Comparison of ENCODE assay signal across 21 cellular contexts in genomic region chr14:43169722-43170121, GRCh38.
A peak's percentile ranks its signal among the peaks of the same experiment; 100 is the strongest.
DNase-seq lines count a peak whose midpoint lies in the region; ATAC-seq lines count a peak whose summit lies in the region.
"Had no signal": no experiment of that assay in that cellular context is flagged by ENCODE, and none has a peak within 500 bp of the region (broad histone marks: within the 10 kb centered on the region; RNA-seq: fewer than 3 reads in every experiment).

No MANE protein-coding gene starts in this region.

- peak overlapping the region; percentile 90 for H2AFZ ChIP-seq in Karpas-422 (ENCODE audit: low read length)
- H2AFZ ChIP-seq: GM23248 had no signal

- no peaks in the 10 kb centered on the region for H3K9me2 ChIP-seq in Karpas-422 (replicated peaks; ENCODE audit: insufficient read depth, low read length)

- H3K9me3 ChIP-seq in Karpas-422 (ENCODE audit: low read length): peaks cover 13% of the 10 kb centered on the region; the same call in 1 of the 2 replicates

- no peak overlapping the region for H3K4me3 ChIP-seq in Karpas-422 (ENCODE audit: low read length)
- H3K4me3 ChIP-seq: GM23248 had no signal

- H3K27me3 ChIP-seq in Karpas-422 (ENCODE audit: low read length): no peaks in the 10 kb centered on the region

- H3K79me2 ChIP-seq in Karpas-422 (ENCODE audit: low read length): no peaks in the 10 kb centered on the region

- H3K4me1 ChIP-seq in Karpas-422 (ENCODE audit: low read length): no peaks in the 10 kb centered on the region

- H3K36me3 ChIP-seq in Karpas-422 (ENCODE audit: insufficient read depth, low read length): 0 out of 2 replicates have a peak, but pooled peaks cover 4% of the 10 kb centered on the region

- H3K27ac ChIP-seq in Karpas-422 (ENCODE audit: low read length): no peak overlapping the region
- H3K27ac ChIP-seq: C4-2B, GM23248 had no signal

- no peak for DNase-seq in Karpas-422
- no peak for DNase-seq in NCI-H2227 (lab: John Stamatoyannopoulos, UW; ENCODE audit: unreplicated experiment)
- DNase-seq: Calu3; CD8-positive, alpha-beta memory T cell; DMS153; GM23248; H9; Kasumi-1; NCI-H1694; NCI-H2081; NCI-H2171 treated with DMSO at 0.1 percent for 48 hours; NCI-H446; NCI-H526 had no signal

- no peak overlapping the region for H3K4me2 ChIP-seq in Karpas-422 (ENCODE audit: low read depth, low read length, poor library complexity, severe bottlenecking)

- no peaks in the 10 kb centered on the region for H4K20me1 ChIP-seq in Karpas-422 (ENCODE audit: insufficient read depth, low read depth, low read length)

- ATAC-seq in GM18508 (IDR thresholded peaks at IDR 0.05; ENCODE audit: insufficient read depth, unreplicated experiment) (peak; percentile 38), GM21526 (IDR thresholded peaks at IDR 0.05; ENCODE audit: low FRiP score, unreplicated experiment) (peak; percentile 89), HG02870 (IDR thresholded peaks at IDR 0.05; ENCODE audit: unreplicated experiment) (peak; percentile 63), HG03097 (IDR thresholded peaks at IDR 0.05; ENCODE audit: low FRiP score, unreplicated experiment) (no peak), GM21723 (IDR thresholded peaks at IDR 0.05; ENCODE audit: unreplicated experiment) (no peak), GM18858 (IDR thresholded peaks at IDR 0.05; ENCODE audit: unreplicated experiment) (no peak)
- ATAC-seq: Right ventricle myocardium inferior had no signal

- H3K9ac ChIP-seq in Karpas-422 (ENCODE audit: low read length): no peak overlapping the region
- H3K9ac ChIP-seq: GM23248 had no signal

Comparison
In these comparisons a context has a peak if more than half of its experiments do, and no peak if none do; other contexts are left out.
1. ATAC-seq: peak in GM18508 (single experiment), GM21526 (single experiment) and HG02870 (single experiment); none in HG03097 (single experiment), GM21723 (single experiment) and GM18858 (single experiment).